ENCODE assay signal across 18 cellular contexts in genomic region chr11:45143494-45143893, GRCh38. TPM values are rescaled to one million over a fixed set of nuclear protein-coding genes. Genes with fewer than 3 reads are reported as not detected.
DNase-seq lines count a peak whose midpoint lies in the region; ATAC-seq, FAIRE-seq and TF ChIP-seq lines count a peak whose summit lies in the region.
"Had no signal": no experiment of that assay in that cellular context is flagged by ENCODE, and none has a peak within 500 bp of the region (broad histone marks: within the 10 kb centered on the region; RNA-seq: fewer than 3 reads in every experiment).

No MANE protein-coding gene starts in this region.

- no peak overlapping the region for H3K9ac ChIP-seq in mammary epithelial cell (ENCODE audit: insufficient read depth, low read length)
- H3K9ac ChIP-seq: BLaER1 treated with 17β-estradiol and CSF1 and Interleukin-3, amounts not matched to agents 10 nM and 100 nM had no signal

- intact Hi-C loops in esophagus muscularis mucosa (cut with DNase I), result no loop called here
- intact Hi-C loops in mammary epithelial cell (cut with micrococcal nuclease), result no loop called here

- TF ChIP-seq POLR2A in A549 (IDR thresholded peaks at IDR 0.05; ENCODE audit: low read length) (no peak), esophagus muscularis mucosa (IDR thresholded peaks at IDR 0.05; ENCODE audit: low read depth) (no peak)

- in situ Hi-C loops in mammary epithelial cell (cut with MboI; ENCODE audit: low sequenced_read_pairs in 2 of 2), result no loop called here

- H2AFZ ChIP-seq in mammary epithelial cell (ENCODE audit: low read depth, low read length), result no peak overlapping the region
- H2AFZ ChIP-seq: GM23338 had no signal

- H3K4me1 Mint-ChIP-seq in type B pancreatic cell (ENCODE audit: unreplicated experiment), result peaks cover 17% of the 10 kb centered on the region

- H3K4me3 ChIP-seq in A549 (no peak overlapping the region), esophagus muscularis mucosa (no peak overlapping the region), SJCRH30 (no peak overlapping the region), mammary epithelial cell (replicated peaks in 1 of 3; ENCODE audit: insufficient read depth in 1 of 3, low read depth in 2 of 3, low read length in 3 of 3) (no peak overlapping the region)
- H3K4me3 ChIP-seq: BLaER1 treated with 17β-estradiol and CSF1 and Interleukin-3, amounts not matched to agents 10 nM and 100 nM; GM12878; GM23338 had no signal

- FAIRE-seq in A549 (lab: Jason Lieb, UNC), result no peak
- FAIRE-seq: GM12878, GM19239, H54 had no signal

- H3K27ac ChIP-seq in A549, result no peak overlapping the region
- no peak overlapping the region for H3K27ac ChIP-seq in esophagus muscularis mucosa (replicated peaks in 1 of 4)
- H3K27ac ChIP-seq in SJCRH30, result no peak overlapping the region
- no peak overlapping the region for H3K27ac ChIP-seq in mammary epithelial cell (ENCODE audit: insufficient read depth, low read depth, low read length)
- H3K27ac ChIP-seq: BLaER1 treated with 17β-estradiol and CSF1 and Interleukin-3, amounts not matched to agents 10 nM and 100 nM had no signal

- no peak for ATAC-seq in A549
- ATAC-seq: GM12878, GM23338 had no signal

- H3K4me1 ChIP-seq in A549, result peaks cover 9% of the 10 kb centered on the region
- H3K4me1 ChIP-seq in esophagus muscularis mucosa, result peaks cover 14 to 23% (median 23%) of the 10 kb centered on the region in 4 donors
- no peaks in the 10 kb centered on the region for H3K4me1 ChIP-seq in SJCRH30
- H3K4me1 ChIP-seq in mammary epithelial cell (ENCODE audit: insufficient read depth, low read length), result peaks cover 10% of the 10 kb centered on the region

- H3K27me3 ChIP-seq in esophagus muscularis mucosa (no peaks in the 10 kb centered on the region), SJCRH30 (peaks cover 6% of the 10 kb centered on the region; the same call in 1 of the 2 replicates), mammary epithelial cell (ENCODE audit: insufficient read depth, low read length) (no peaks in the 10 kb centered on the region)

- BruUV-seq in mammary epithelial cell (replicated peaks; lab: Mats Ljungman, UMichigan), result no TSS peak

- H4K20me1 ChIP-seq in mammary epithelial cell (ENCODE audit: insufficient read depth, low read length), result no peaks in the 10 kb centered on the region
- H4K20me1 ChIP-seq: BLaER1 treated with 17β-estradiol and CSF1 and Interleukin-3, amounts not matched to agents 10 nM and 100 nM had no signal

- TF ChIP-seq RAD21 in A549 (conservative IDR thresholded peaks at IDR 0.05 in 1 of 2, IDR thresholded peaks at IDR 0.05 in 1 of 2), result no peak

- no peaks in the 10 kb centered on the region for H3K9me3 Mint-ChIP-seq in type B pancreatic cell
- H3K9me3 Mint-ChIP-seq: CD8-positive, alpha-beta memory T cell; GM23338 had no signal

- TF ChIP-seq CTCF in A549 (IDR thresholded peaks at IDR 0.05) (no peak), esophagus muscularis mucosa (IDR thresholded peaks at IDR 0.05) (no peak), type B pancreatic cell (conservative IDR thresholded peaks at IDR 0.05) (no peak), mammary epithelial cell (conservative IDR thresholded peaks at IDR 0.05 in 1 of 2, IDR thresholded peaks at IDR 0.05 in 1 of 2; ENCODE audit: extremely low read depth in 1 of 2, insufficient read depth in 1 of 2, low read depth in 1 of 2, low read length in 2 of 2) (no peak)

- H3K27ac Mint-ChIP-seq in type B pancreatic cell, result no peak overlapping the region
- H3K27ac Mint-ChIP-seq: GM23338 had no signal

- H3K4me3 Mint-ChIP-seq in type B pancreatic cell, result peak overlapping the region; percentile 26
- H3K4me3 Mint-ChIP-seq: GM23338 had no signal

- no peaks in the 10 kb centered on the region for H3K79me2 ChIP-seq in mammary epithelial cell (ENCODE audit: insufficient read depth, low read length)

- no peak for TF ChIP-seq EP300 in A549 (IDR thresholded peaks at IDR 0.05)
- no peak for TF ChIP-seq EP300 in esophagus muscularis mucosa (IDR thresholded peaks at IDR 0.05)

- H3K27me3 Mint-ChIP-seq in type B pancreatic cell, result peaks cover 62% of the 10 kb centered on the region

- H3K36me3 Mint-ChIP-seq in type B pancreatic cell, result no peaks in the 10 kb centered on the region

- H3K9me3 ChIP-seq in A549 (no peaks in the 10 kb centered on the region), esophagus muscularis mucosa (no peaks in the 10 kb centered on the region), SJCRH30 (replicated peaks) (no peaks in the 10 kb centered on the region), mammary epithelial cell (replicated peaks; ENCODE audit: insufficient read depth, low read length) (no peaks in the 10 kb centered on the region)
- H3K9me3 ChIP-seq: BLaER1 treated with 17β-estradiol and CSF1 and Interleukin-3, amounts not matched to agents 10 nM and 100 nM had no signal

- H3K4me2 ChIP-seq in A549, result no peak overlapping the region
- no peak overlapping the region for H3K4me2 ChIP-seq in mammary epithelial cell (ENCODE audit: insufficient read depth, low read depth, low read length)
- H3K4me2 ChIP-seq: BLaER1 treated with 17β-estradiol and CSF1 and Interleukin-3, amounts not matched to agents 10 nM and 100 nM; GM23338 had no signal

- dilution Hi-C loops in mammary epithelial cell (cut with HindIII; ENCODE audit: low sequenced_read_pairs), result no loop called here

- POLR2A ChIA-PET in A549 (lab: Yijun Ruan, JAX), result interaction anchor here (1.4 kb wide), 1 partner anchor 37 kb away, joined by 4 read pairs; no protein-coding TSS in a partner anchor

- 88% methylated on average over 2 of the region's 2 CpGs for WGBS in A549 (ENCODE audit: missing lambda C conversion rate)
- WGBS in esophagus muscularis mucosa, result 96% methylated on average over 2 of the region's 2 CpGs
- WGBS in mammary epithelial cell (ENCODE audit: low coverage, missing lambda C conversion rate), result 100% methylated on average over 2 of the region's 2 CpGs

- DNase-seq in 8988T (peak; percentile 8), A549 (ENCODE audit: low read depth in 1 of 2, low spot score in 1 of 2) (no peak), esophagus muscularis mucosa (ENCODE audit: extremely low spot score) (peak; percentile 47), type B pancreatic cell (ENCODE audit: extremely low spot score, unreplicated experiment) (no peak), SJCRH30 (no peak), mammary epithelial cell (no peak)
- DNase-seq: CD8-positive, alpha-beta memory T cell; COR-L47; DMS 273 treated with DMSO at 0.1 percent for 48 hours; DMS53; DND-41; EL; HCEC 1CT had no signal

- CTCF ChIA-PET in A549 (lab: Yijun Ruan, JAX) (interaction anchor here (0.8 to 2.0 kb wide), 6 partner anchors 30 to 207 kb away, joined by 3 to 10 read pairs (median 4); no protein-coding TSS in a partner anchor), mammary epithelial cell (lab: Charles Lee; ENCODE audit: low non-redundant PET) (no interaction called here)

- H3K36me3 ChIP-seq in esophagus muscularis mucosa, result no peaks in the 10 kb centered on the region
- no peaks in the 10 kb centered on the region for H3K36me3 ChIP-seq in SJCRH30
- no peaks in the 10 kb centered on the region for H3K36me3 ChIP-seq in mammary epithelial cell (ENCODE audit: insufficient read depth, low read length)
- H3K36me3 ChIP-seq: BLaER1 treated with 17β-estradiol and CSF1 and Interleukin-3, amounts not matched to agents 10 nM and 100 nM had no signal

TF ChIP-seq in A549, 52 proteins besides CTCF, POLR2A, EP300 and RAD21:
- peak; percentile 9 for TF ChIP-seq ZFP36 (IDR thresholded peaks at IDR 0.05; ENCODE audit: borderline replicate concordance, partially characterized antibody)
- no peak for TF ChIP-seq USF2 (IDR thresholded peaks at IDR 0.05)
- no peak for TF ChIP-seq TP53 (CRISPR knock-in tag; IDR thresholded peaks at IDR 0.05)

RNA-seq across cellular contexts. Expression of gene PRDM11, which starts 2.9 kb away (rescaled TPM):
- 4.3 and 5.8 TPM in 2 replicates for polyA plus RNA-seq in A549 (2011; rRNA removed)
- polyA plus RNA-seq in A549 (2012; cell fraction: cytosol; rRNA removed), result 4.6 and 5.1 TPM in 2 replicates
- polyA plus RNA-seq in A549 (2012; cell fraction: nucleus; rRNA removed), result 6.7 and 8.5 TPM in 2 replicates
- polyA plus RNA-seq in A549 (2017; fragmentation: RNase III; extraction: RNeasy Plus Mini Kit Qiagen cat#74134 plus additional on column Dnase treatment), result 5.3 to 6.2 TPM (median 5.4 TPM) in 3 replicates
- 10.4 and 11.2 TPM in 2 replicates for polyA minus RNA-seq in A549 (2011; rRNA and poly(A)+ RNA removed)
- 10 to 100 TPM; 29.5 to 43.2 (median 33.5) TPM for total RNA-seq in esophagus muscularis mucosa
- total RNA-seq in type B pancreatic cell (ENCODE audit: low replicate concordance), result 13.6 and 24.0 TPM in 2 replicates
- total RNA-seq in SJCRH30 (2014; rRNA removed; shearing (Covaris generic)), result 13.1 and 14.7 TPM in 2 replicates
- 1 to 10 TPM; 3.3 to 3.4 TPM for total RNA-seq in mammary epithelial cell
- 1.7 TPM for polyA plus RNA-seq in mammary epithelial cell
- 4.2 TPM for polyA minus RNA-seq in mammary epithelial cell

Comparison
In these comparisons a context has a peak if more than half of its experiments do, and no peak if none do; other contexts are left out.
1. DNase-seq: peak in 8988T (single experiment) and esophagus muscularis mucosa (single experiment); none in A549 (0 of 2), type B pancreatic cell (single experiment), SJCRH30 (0 of 2) and mammary epithelial cell (single experiment).